In the genomic region with DNA sequence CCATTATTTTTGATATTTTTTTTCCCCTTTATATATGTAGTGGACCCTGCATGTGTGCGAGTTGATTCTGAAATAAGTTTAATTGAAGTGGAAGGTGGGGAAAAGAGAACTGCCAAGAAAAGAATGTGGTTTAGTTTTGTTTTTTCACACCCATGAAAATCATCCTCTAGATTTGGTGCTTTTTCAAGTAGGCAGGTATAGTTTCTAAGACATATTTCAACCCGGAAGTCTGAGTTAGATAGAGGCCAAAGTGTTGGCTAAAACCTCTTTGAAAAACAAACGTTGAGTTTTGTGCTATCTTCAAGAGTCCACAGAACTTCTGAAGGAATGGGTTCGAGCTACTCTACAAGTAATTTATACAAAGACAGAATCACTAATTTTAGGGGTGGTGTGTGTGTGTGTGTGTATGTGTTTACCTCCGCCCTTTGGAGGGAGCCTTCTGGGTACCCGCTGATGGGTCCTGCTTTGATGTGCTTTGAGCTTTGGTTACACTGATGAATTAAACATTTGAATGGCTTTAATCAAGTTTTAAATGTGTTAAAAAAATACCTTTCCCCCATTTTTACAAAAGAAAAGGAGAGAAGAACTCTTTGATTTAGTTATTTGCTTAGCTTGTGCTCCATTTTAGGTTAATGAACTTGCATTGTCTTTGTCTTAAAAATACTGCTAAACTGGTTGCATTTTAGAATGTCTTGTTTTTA, we compare ENCODE assay signal across 9 cellular contexts. TPM values are rescaled to one million over a fixed set of nuclear protein-coding genes. Genes with fewer than 3 reads are reported as not detected.
DNase-seq lines count a peak whose midpoint lies in the region; ATAC-seq and TF ChIP-seq lines count a peak whose summit lies in the region.
"Had no signal": no experiment of that assay in that cellular context is flagged by ENCODE, and none has a peak within 500 bp of the region (broad histone marks: within the 10 kb centered on the region; RNA-seq: fewer than 3 reads in every experiment).

No MANE protein-coding gene starts in this region.

- no peak overlapping the region for H3K27ac ChIP-seq in Karpas-422 (ENCODE audit: low read length)
- peak overlapping the region; percentile 82 for H3K27ac ChIP-seq in naive thymus-derived CD4-positive, alpha-beta T cell (ENCODE audit: low read depth, low read length)

- H3K4me3 ChIP-seq in BJ (ENCODE audit: low read depth, low read length), result peak overlapping the region; percentile 91
- H3K4me3 ChIP-seq in Karpas-422 (ENCODE audit: low read length), result no peak overlapping the region
- H3K4me3 ChIP-seq in cardiac fibroblast (replicated peaks in 1 of 2; ENCODE audit: low read depth in 2 of 2, low read length in 2 of 2), result peak overlapping the region; percentile 0 to 93
- H3K4me3 ChIP-seq in naive thymus-derived CD4-positive, alpha-beta T cell (ENCODE audit: low read length), result peak overlapping the region; percentile 61

- no peaks in the 10 kb centered on the region for H3K9me2 ChIP-seq in Karpas-422 (replicated peaks; ENCODE audit: insufficient read depth, low read length)

- H3K36me3 Mint-ChIP-seq in naive thymus-derived CD4-positive, alpha-beta T cell, result peaks cover 0 to 3% (median 0%) of the 10 kb centered on the region in 5 donors

- no peaks in the 10 kb centered on the region for H3K36me3 ChIP-seq in BJ (ENCODE audit: control insufficient read depth, insufficient read depth, low read length)
- H3K36me3 ChIP-seq in Karpas-422 (ENCODE audit: insufficient read depth, low read length), result no peaks in the 10 kb centered on the region
- H3K36me3 ChIP-seq in naive thymus-derived CD4-positive, alpha-beta T cell (ENCODE audit: control insufficient read depth in 2 of 3, insufficient read depth in 3 of 3, low read length in 3 of 3), result peaks cover 0 to 16% (median 0%) of the 10 kb centered on the region in 3 experiments

- peak overlapping the region; percentile 86 to 98 (median 94) for H3K27ac Mint-ChIP-seq in naive thymus-derived CD4-positive, alpha-beta T cell

- H3K79me2 ChIP-seq in Karpas-422 (ENCODE audit: low read length), result no peaks in the 10 kb centered on the region

- H3K4me1 ChIP-seq in Karpas-422 (ENCODE audit: low read length), result peaks cover 32% of the 10 kb centered on the region
- H3K4me1 ChIP-seq in naive thymus-derived CD4-positive, alpha-beta T cell (ENCODE audit: control insufficient read depth in 2 of 2, insufficient read depth in 2 of 2, low read length in 2 of 2), result peaks cover 13 to 44% of the 10 kb centered on the region in 2 donors

- H3K27me3 Mint-ChIP-seq in naive thymus-derived CD4-positive, alpha-beta T cell, result peaks cover 0 to 2% (median 0%) of the 10 kb centered on the region in 5 donors

- POLR2A ChIA-PET in BJ (lab: Charles Lee), result interaction anchor here (0.6 kb wide), 1 partner anchor 202 kb away, joined by 11 read pairs; no protein-coding TSS in a partner anchor
- POLR2A ChIA-PET in naive thymus-derived CD4-positive, alpha-beta T cell (lab: Charles Lee), result interaction anchor here (0.6 to 10.7 kb wide), 11 partner anchors 11 to 59 kb away, joined by 3 to 99 read pairs (median 3); no protein-coding TSS in a partner anchor

- intact Hi-C loops in naive thymus-derived CD4-positive, alpha-beta T cell (cut with micrococcal nuclease), result loop anchor here (5.0 to 10.0 kb wide), 2 partner anchors 77 to 275 kb away; partner anchors contain the start of genes CAGE1 (in 1 of the 2) and RIOK1 (in 1 of the 2)

- peak overlapping the region; percentile 86 to 98 (median 94) for H3K4me3 Mint-ChIP-seq in naive thymus-derived CD4-positive, alpha-beta T cell

- H3K4me2 ChIP-seq in Karpas-422 (ENCODE audit: low read depth, low read length, poor library complexity, severe bottlenecking), result peak overlapping the region; percentile 100

- H3K4me1 Mint-ChIP-seq in naive thymus-derived CD4-positive, alpha-beta T cell, result peaks cover 37 to 66% (median 59%) of the 10 kb centered on the region in 7 donors

- no peaks in the 10 kb centered on the region for H3K9me3 Mint-ChIP-seq in naive thymus-derived CD4-positive, alpha-beta T cell

- H2AFZ ChIP-seq in Karpas-422 (ENCODE audit: low read length), result no peak overlapping the region

- DNase-seq in BJ (ENCODE audit: low read depth) (no peak), Karpas-422 (no peak), cardiac fibroblast (ENCODE audit: low read depth in 2 of 2) (no peak), NCI-H128 (lab: John Stamatoyannopoulos, UW; ENCODE audit: unreplicated experiment) (no peak), nucleus accumbens (lab: John Stamatoyannopoulos, UW) (no peak)
- peak in 2 of 9 donors; percentile 18 to 29 for DNase-seq in naive thymus-derived CD4-positive, alpha-beta T cell
- DNase-seq: cortex of kidney had no signal

- CTCF ChIA-PET in BJ (lab: Yijun Ruan, JAX), result interaction anchor here (1.1 to 2.0 kb wide), 3 partner anchors 12 to 386 kb away, joined by 3 to 4 read pairs (median 3); no protein-coding TSS in a partner anchor
- CTCF ChIA-PET in naive thymus-derived CD4-positive, alpha-beta T cell (lab: Charles Lee), result interaction anchor here (0.6 to 2.1 kb wide), 2 partner anchors 18 to 50 kb away, joined by 5 to 8 read pairs; no protein-coding TSS in a partner anchor

- no peaks in the 10 kb centered on the region for H3K9me3 ChIP-seq in Karpas-422 (ENCODE audit: low read length)
- no peaks in the 10 kb centered on the region for H3K9me3 ChIP-seq in naive thymus-derived CD4-positive, alpha-beta T cell (ENCODE audit: control insufficient read depth in 2 of 3, low read length in 3 of 3)

- H3K9ac ChIP-seq in Karpas-422 (ENCODE audit: low read length), result no peak overlapping the region

- no peak for TF ChIP-seq CTCF in BJ (IDR thresholded peaks at IDR 0.05; ENCODE audit: insufficient read depth, low read depth, low read length)
- TF ChIP-seq CTCF in cardiac fibroblast (IDR thresholded peaks at IDR 0.05; ENCODE audit: low read depth, low read length), result no peak

- ATAC-seq in naive thymus-derived CD4-positive, alpha-beta T cell, result no peak
- ATAC-seq in GM19397 (IDR thresholded peaks at IDR 0.05; ENCODE audit: unreplicated experiment) (no peak), HG02970 (IDR thresholded peaks at IDR 0.05; ENCODE audit: low FRiP score, unreplicated experiment) (no peak)

- H3K27me3 ChIP-seq in BJ (ENCODE audit: control insufficient read depth, insufficient read depth, low read length) (no peaks in the 10 kb centered on the region), Karpas-422 (ENCODE audit: low read length) (peaks cover 3% of the 10 kb centered on the region; the same call in 1 of the 2 replicates)
- no peaks in the 10 kb centered on the region for H3K27me3 ChIP-seq in naive thymus-derived CD4-positive, alpha-beta T cell (ENCODE audit: control insufficient read depth in 2 of 2, insufficient read depth in 2 of 2, low read length in 2 of 2)

- H4K20me1 ChIP-seq in Karpas-422 (ENCODE audit: insufficient read depth, low read depth, low read length), result peaks cover 35% of the 10 kb centered on the region

RNA-seq across cellular contexts. Expression of gene RREB1, which starts 2.5 kb away (rescaled TPM):
- 1.2 and 1.5 TPM in 2 replicates for polyA plus RNA-seq in BJ (2011; rRNA removed)
- 20.8 and 24.4 TPM in 2 replicates for polyA minus RNA-seq in BJ (2011; rRNA and poly(A)+ RNA removed)
- total RNA-seq in Karpas-422 (2014; rRNA removed; shearing (Covaris generic); ENCODE audit: low replicate concordance), result 3.2 and 5.0 TPM in 2 replicates
- 10 to 100 TPM; 28.3 to 56.7 (median 51.6) TPM for total RNA-seq in naive thymus-derived CD4-positive, alpha-beta T cell
- 10 to 100 TPM in 1 of 2 donors, 1 to 10 TPM in 1; 4.2 to 10.0 TPM for polyA plus RNA-seq in naive thymus-derived CD4-positive, alpha-beta T cell
